8 cellular contexts compared by ENCODE assay signal in genomic region chr18:79522451-79523220, GRCh38.
DNase-seq lines count a peak whose midpoint lies in the region; ATAC-seq lines count a peak whose summit lies in the region.

No MANE protein-coding gene starts in this region.

- peak overlapping the region; percentile 79 for H3K4me3 Mint-ChIP-seq in activated naive CD8-positive, alpha-beta T cell treated with anti-CD3 and anti-CD28 coated beads, Interleukin-2, amount 10 ng/mL, durations not matched to agents 7 days and 5 days

- peaks cover 2% of the 10 kb centered on the region for H3K36me3 Mint-ChIP-seq in activated naive CD8-positive, alpha-beta T cell treated with anti-CD3 and anti-CD28 coated beads, Interleukin-2, amount 10 ng/mL, durations not matched to agents 7 days and 5 days

- no peaks in the 10 kb centered on the region for H3K27me3 Mint-ChIP-seq in activated naive CD8-positive, alpha-beta T cell treated with anti-CD3 and anti-CD28 coated beads, Interleukin-2, amount 10 ng/mL, durations not matched to agents 7 days and 5 days

- H3K4me1 Mint-ChIP-seq in activated naive CD8-positive, alpha-beta T cell treated with anti-CD3 and anti-CD28 coated beads, Interleukin-2, amount 10 ng/mL, durations not matched to agents 7 days and 5 days: peaks cover 45% of the 10 kb centered on the region

- H3K27ac Mint-ChIP-seq in activated naive CD8-positive, alpha-beta T cell treated with anti-CD3 and anti-CD28 coated beads, Interleukin-2, amount 10 ng/mL, durations not matched to agents 7 days and 5 days: peak overlapping the region; percentile 98

- DNase-seq in T follicular helper cell (ENCODE audit: low read depth): peak; percentile 47
- peak; percentile 66 for DNase-seq in activated naive CD8-positive, alpha-beta T cell treated with anti-CD3 and anti-CD28 coated beads, Interleukin-2, amount 10 ng/mL, durations not matched to agents 7 days and 5 days
- DNase-seq in stimulated activated CD4-positive, alpha-beta T cell treated with anti-CD3 and anti-CD28 coated beads, Interleukin-4, amount 100 ng/mL, for 24 hours: peak; percentile 67
- no peak for DNase-seq in NCI-H1436 (lab: John Stamatoyannopoulos, UW)
- DNase-seq in superior temporal gyrus (ENCODE audit: extremely low spot score): no peak

- peak; percentile 16 for ATAC-seq in GM19351 (IDR thresholded peaks at IDR 0.05; ENCODE audit: unreplicated experiment)
- ATAC-seq in activated naive CD8-positive, alpha-beta T cell treated with anti-CD3 and anti-CD28 coated beads, Interleukin-2, amount 10 ng/mL, durations not matched to agents 7 days and 5 days (ENCODE audit: low read depth): peak; percentile 27
- ATAC-seq in esophagus mucosa: no peak
- no peak for ATAC-seq in HG03565 (IDR thresholded peaks at IDR 0.05; ENCODE audit: unreplicated experiment)

- H3K9me3 Mint-ChIP-seq in activated naive CD8-positive, alpha-beta T cell treated with anti-CD3 and anti-CD28 coated beads, Interleukin-2, amount 10 ng/mL, durations not matched to agents 7 days and 5 days: no peaks in the 10 kb centered on the region

- POLR2A ChIA-PET in activated naive CD8-positive, alpha-beta T cell treated with anti-CD3 and anti-CD28 coated beads, Interleukin-2, amount 10 ng/mL, durations not matched to agents 7 days and 5 days (lab: Charles Lee): interaction anchor here (0.9 to 2.8 kb wide), 10 partner anchors 14 to 158 kb away, joined by 3 to 21 read pairs (median 4); no protein-coding TSS in a partner anchor

Comparison
In these comparisons a context has a peak if more than half of its experiments do, and no peak if none do; other contexts are left out.
1. ATAC-seq: peak in GM19351 (single experiment) and activated naive CD8-positive, alpha-beta T cell treated with anti-CD3 and anti-CD28 coated beads, Interleukin-2, amount 10 ng/mL, durations not matched to agents 7 days and 5 days (single experiment); none in esophagus mucosa (single experiment) and HG03565 (single experiment).
2. DNase-seq: peak in T follicular helper cell (single experiment), activated naive CD8-positive, alpha-beta T cell treated with anti-CD3 and anti-CD28 coated beads, Interleukin-2, amount 10 ng/mL, durations not matched to agents 7 days and 5 days (single experiment) and stimulated activated CD4-positive, alpha-beta T cell treated with anti-CD3 and anti-CD28 coated beads, Interleukin-4, amount 100 ng/mL, for 24 hours (single experiment); none in NCI-H1436 (single experiment) and superior temporal gyrus (single experiment).